ENCODE assay signal across 8 cellular contexts in the genomic region with DNA sequence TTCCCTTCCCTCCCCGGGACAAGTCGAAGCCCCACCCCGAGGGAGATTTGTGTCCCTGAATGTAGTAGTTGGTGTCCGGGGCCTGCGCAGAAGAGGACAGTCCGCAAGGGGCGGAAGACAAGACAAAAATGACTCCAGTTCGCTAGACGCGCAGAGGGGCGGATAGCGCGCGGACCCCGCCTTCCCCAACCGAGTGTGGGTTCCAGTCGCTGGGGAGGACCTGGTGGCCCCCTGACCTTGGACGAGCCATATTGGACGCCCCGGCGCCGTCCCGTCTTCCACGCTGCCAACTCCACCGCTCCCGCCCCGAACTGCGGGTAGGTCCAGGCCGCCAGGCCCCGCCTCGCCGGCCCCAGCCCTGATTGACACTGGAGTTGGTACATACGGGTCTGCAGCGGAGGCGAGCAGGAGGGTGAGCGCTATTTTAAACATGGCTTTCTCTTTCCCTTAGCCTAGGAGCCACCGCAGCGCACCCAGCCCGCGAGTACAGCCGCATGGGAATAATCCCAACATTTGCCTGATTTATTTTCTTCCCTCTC. TPM values are rescaled to one million over a fixed set of nuclear protein-coding genes. Genes with fewer than 3 reads are reported as not detected.
A peak's percentile ranks its signal among the peaks of the same experiment; 100 is the strongest.
DNase-seq lines count a peak whose midpoint lies in the region; ATAC-seq and TF ChIP-seq lines count a peak whose summit lies in the region.

No MANE protein-coding gene starts in this region.

- DNase-seq in ELF-1 (ENCODE audit: low read depth, low spot score) (peak; percentile 94), GM23338 (ENCODE audit: low spot score) (peak; percentile 90), Kasumi-1 (lab: John Stamatoyannopoulos, UW) (peak; percentile 92), RPMI8226 (peak; percentile 78), fibroblast of the conjunctiva (ENCODE audit: low read depth) (peak; percentile 79)
- peak; percentile 51 for DNase-seq in activated effector memory CD4-positive, alpha-beta T cell treated with Interleukin-2 at 50 U/mL for 16 hours
- peak; percentile 76 to 77 for DNase-seq in stimulated activated naive CD8-positive, alpha-beta T cell treated with anti-CD3 and anti-CD28 coated beads, Interleukin-15, amount 100 ng/mL, for 72 hours

- no peaks in the 10 kb centered on the region for H3K9me3 ChIP-seq in neural cell (ENCODE audit: low read length)

- peaks cover 21% of the 10 kb centered on the region for H3K4me1 Mint-ChIP-seq in GM23338
- H3K4me1 Mint-ChIP-seq in stimulated activated naive CD8-positive, alpha-beta T cell treated with anti-CD3 and anti-CD28 coated beads, Interleukin-15, amount 100 ng/mL, for 72 hours = peaks cover 33% of the 10 kb centered on the region

- H3K27me3 Mint-ChIP-seq in GM23338 (ENCODE audit: insufficient read depth, low read depth, poor library complexity) = peaks cover 8% of the 10 kb centered on the region
- no peaks in the 10 kb centered on the region for H3K27me3 Mint-ChIP-seq in stimulated activated naive CD8-positive, alpha-beta T cell treated with anti-CD3 and anti-CD28 coated beads, Interleukin-15, amount 100 ng/mL, for 72 hours

- no peak for TF ChIP-seq EP300 in neural cell (conservative IDR thresholded peaks at IDR 0.05; ENCODE audit: poor library complexity, severe bottlenecking)

- peaks cover 3% of the 10 kb centered on the region; the same call in 1 of the 3 replicates for H3K9me3 Mint-ChIP-seq in GM23338
- no peaks in the 10 kb centered on the region for H3K9me3 Mint-ChIP-seq in stimulated activated naive CD8-positive, alpha-beta T cell treated with anti-CD3 and anti-CD28 coated beads, Interleukin-15, amount 100 ng/mL, for 72 hours

- peak overlapping the region; percentile 60 for H3K9ac ChIP-seq in neural cell (ENCODE audit: low read length)

- H3K9me2 ChIP-seq in GM23338 (ENCODE audit: insufficient read depth) (no peaks in the 10 kb centered on the region), neural cell (ENCODE audit: insufficient read depth, low read length) (no peaks in the 10 kb centered on the region)

- H3K79me2 ChIP-seq in GM23338 (replicated peaks; ENCODE audit: insufficient read depth) (peaks cover 57% of the 10 kb centered on the region), neural cell (replicated peaks; ENCODE audit: insufficient read depth, low read length) (peaks cover 41% of the 10 kb centered on the region)

- peaks cover 9% of the 10 kb centered on the region for H3K4me1 ChIP-seq in GM23338 (ENCODE audit: insufficient read depth)

- ATAC-seq in GM23338 = peak; percentile 93
- peak; percentile 81 for ATAC-seq in stimulated activated naive CD8-positive, alpha-beta T cell treated with anti-CD3 and anti-CD28 coated beads, Interleukin-15, amount 100 ng/mL, for 72 hours

- no peaks in the 10 kb centered on the region for H3K36me3 ChIP-seq in GM23338 (ENCODE audit: insufficient read depth)
- no peaks in the 10 kb centered on the region for H3K36me3 ChIP-seq in neural cell (ENCODE audit: insufficient read depth, low read length)

- H3K36me3 Mint-ChIP-seq in GM23338 (ENCODE audit: low read depth) = peaks cover 13% of the 10 kb centered on the region

- H3K27ac Mint-ChIP-seq in GM23338 = peak overlapping the region; percentile 90
- H3K27ac Mint-ChIP-seq in stimulated activated naive CD8-positive, alpha-beta T cell treated with anti-CD3 and anti-CD28 coated beads, Interleukin-15, amount 100 ng/mL, for 72 hours = peak overlapping the region; percentile 92 to 94

- H3F3A ChIP-seq in GM23338 (replicated peaks; ENCODE audit: low read depth) = no peaks in the 10 kb centered on the region
- H3F3A ChIP-seq in neural cell (ENCODE audit: insufficient read depth, low read length, poor library complexity, severe bottlenecking) = no peaks in the 10 kb centered on the region

- H3K4me2 ChIP-seq in GM23338 (peak overlapping the region; percentile 84), neural cell (ENCODE audit: low read length) (peak overlapping the region; percentile 61)

- peak; percentile 8 to 26; a peak in 2 of 4 replicates for TF ChIP-seq CTCF in GM23338 (conservative IDR thresholded peaks at IDR 0.05; ENCODE audit: low read depth in 2 of 2)
- TF ChIP-seq CTCF in neural cell (IDR thresholded peaks at IDR 0.05; ENCODE audit: poor library complexity, severe bottlenecking) = peak; percentile 37

- H3K27ac ChIP-seq in GM23338 (ENCODE audit: low read depth) (peak overlapping the region; percentile 76), neural cell (ENCODE audit: low read length) (peak overlapping the region; percentile 18)

- H3K4me3 ChIP-seq in GM23338 (peak overlapping the region; percentile 75), neural cell (ENCODE audit: low read length) (peak overlapping the region; percentile 71)

- peaks cover 12% of the 10 kb centered on the region for H4K20me1 ChIP-seq in GM23338 (replicated peaks; ENCODE audit: insufficient read depth)
- no peaks in the 10 kb centered on the region for H4K20me1 ChIP-seq in neural cell (ENCODE audit: insufficient read depth)

- H3K4me3 Mint-ChIP-seq in GM23338 = peak overlapping the region; percentile 89
- peak overlapping the region; percentile 87 for H3K4me3 Mint-ChIP-seq in stimulated activated naive CD8-positive, alpha-beta T cell treated with anti-CD3 and anti-CD28 coated beads, Interleukin-15, amount 100 ng/mL, for 72 hours

- TF ChIP-seq RAD21 in neural cell (conservative IDR thresholded peaks at IDR 0.05) = no peak

- H2AFZ ChIP-seq in GM23338 (peak overlapping the region; percentile 78), neural cell (ENCODE audit: low read depth, low read length) (peak overlapping the region; percentile 11)

- H3K27me3 ChIP-seq in GM23338 (ENCODE audit: insufficient read depth) (no peaks in the 10 kb centered on the region), neural cell (ENCODE audit: insufficient read depth, low read depth, low read length) (no peaks in the 10 kb centered on the region)

TF ChIP-seq in GM23338, 12 proteins besides CTCF, POLR2A, EP300 and RAD21:
- TF ChIP-seq ZNF114 (CRISPR knock-in tag; IDR thresholded peaks at IDR 0.05) (no peak), CREB1 (CRISPR knock-in tag; IDR thresholded peaks at IDR 0.05; ENCODE audit: low read depth) (peak; percentile 28; the same call in 1 of the 2 replicates), POLR2AphosphoS5 (IDR thresholded peaks at IDR 0.05; ENCODE audit: low read depth) (peak; percentile 72)
TF ChIP-seq in GM23338: peak in this region for 2.

TF ChIP-seq in neural cell, 6 proteins besides CTCF, POLR2A, EP300 and RAD21:
- no peak for TF ChIP-seq EZH2 (IDR thresholded peaks at IDR 0.05; ENCODE audit: borderline replicate concordance, insufficient read depth, low read length, poor library complexity, severe bottlenecking)
TF ChIP-seq in neural cell: peak in this region for 0.

RNA-seq across cellular contexts. Expression of a gene that starts 0.8 kb away (rescaled TPM):
- 166 and 193 TPM in 2 replicates for total RNA-seq in GM23338 (2014; rRNA removed; shearing (Covaris generic))
- polyA plus RNA-seq in GM23338 (2016; fragmentation: Nextera tagmentation; extraction: Ambion mirVana) = 868 and 956 TPM in 2 replicates
- 88.4 and 121 TPM in 2 replicates for polyA plus RNA-seq in neural cell
- polyA minus RNA-seq in neural cell = 22.2 and 25.0 TPM in 2 replicates

Comparison
In these comparisons a context has a peak if more than half of its experiments do, and no peak if none do; other contexts are left out.
1. Peak in every context shown above with its lines: DNase-seq, ATAC-seq, H3K4me3 ChIP-seq and H3K27ac ChIP-seq.